In genomic region chr6:11322252-11322885, GRCh38 we compare ENCODE assay signal across 1 cellular context.
TF ChIP-seq lines count a peak whose summit lies in the region.

No MANE protein-coding gene starts in this region.

TF ChIP-seq in GM12878, 131 proteins besides CTCF, POLR2A, EP300 and RAD21 (continued from another document and continues in another):
- TF ChIP-seq NKRF (conservative IDR thresholded peaks at IDR 0.05): no peak
- no peak for TF ChIP-seq SUZ12 (IDR thresholded peaks at IDR 0.05; ENCODE audit: unreplicated experiment)
- no peak for TF ChIP-seq FOS (IDR thresholded peaks at IDR 0.05; ENCODE audit: borderline replicate concordance, extremely low read depth, insufficient read length)
- TF ChIP-seq IRF5 (IDR thresholded peaks at IDR 0.05; ENCODE audit: borderline replicate concordance): no peak
- TF ChIP-seq MEF2B (IDR thresholded peaks at IDR 0.05; ENCODE audit: partially characterized antibody, poor library complexity, severe bottlenecking): no peak
- TF ChIP-seq NBN (IDR thresholded peaks at IDR 0.05): no peak
- TF ChIP-seq KAT2A (conservative IDR thresholded peaks at IDR 0.05; ENCODE audit: control insufficient read depth, low read depth, low read length): no peak
- no peak for TF ChIP-seq ASH2L (IDR thresholded peaks at IDR 0.05; ENCODE audit: borderline replicate concordance, low read depth)
- TF ChIP-seq PAX8 (IDR thresholded peaks at IDR 0.05): no peak
- TF ChIP-seq MAX (IDR thresholded peaks at IDR 0.05; ENCODE audit: low read depth, low read length): 0 out of 2 replicates have a peak, but pooled peaks have one; percentile 13
- TF ChIP-seq TCF12 (IDR thresholded peaks at IDR 0.05; ENCODE audit: low read depth, low read length): no peak
- TF ChIP-seq MEF2A (IDR thresholded peaks at IDR 0.05; ENCODE audit: insufficient read depth, low read depth, low read length): 0 out of 2 replicates have a peak, but pooled peaks have one; percentile 22
- no peak for TF ChIP-seq HDGF (IDR thresholded peaks at IDR 0.05)
- peak; percentile 58 for TF ChIP-seq RUNX3 (IDR thresholded peaks at IDR 0.05; ENCODE audit: low read length)
- no peak for TF ChIP-seq RELB (IDR thresholded peaks at IDR 0.05; ENCODE audit: low read depth)
- TF ChIP-seq STAT1 (conservative IDR thresholded peaks at IDR 0.05): no peak
- TF ChIP-seq MTA2 (IDR thresholded peaks at IDR 0.05; ENCODE audit: low read depth): peak; percentile 16; the same call in 1 of the 2 replicates
- TF ChIP-seq WRNIP1 (IDR thresholded peaks at IDR 0.05; ENCODE audit: borderline replicate concordance, low read depth, low read length): no peak
- no peak for TF ChIP-seq YBX1 (IDR thresholded peaks at IDR 0.05)
- no peak for TF ChIP-seq EZH2 (IDR thresholded peaks at IDR 0.05; ENCODE audit: borderline replicate concordance, control insufficient read depth, low read depth, low read length)
- no peak for TF ChIP-seq BRCA1 (IDR thresholded peaks at IDR 0.05; ENCODE audit: low read depth, low read length)
- TF ChIP-seq NFIC (IDR thresholded peaks at IDR 0.05; ENCODE audit: low read depth, low read length): peak; percentile 69; the same call in 1 of the 2 replicates
- peak in 1 of 2 experiments; percentile 69; a peak in 1 of 4 replicates for TF ChIP-seq ETV6 (conservative IDR thresholded peaks at IDR 0.05 in 1 of 2, IDR thresholded peaks at IDR 0.05 in 1 of 2; ENCODE audit: borderline replicate concordance in 1 of 2, low read depth in 1 of 2)
- TF ChIP-seq PBX3 (IDR thresholded peaks at IDR 0.05; ENCODE audit: insufficient replicate concordance, low read depth, low read length): no peak
- TF ChIP-seq E2F4 (IDR thresholded peaks at IDR 0.05; ENCODE audit: low read depth, low read length): no peak
- no peak for TF ChIP-seq REST (IDR thresholded peaks at IDR 0.05; ENCODE audit: low read depth, low read length)
- peak; percentile 87 for TF ChIP-seq EED (IDR thresholded peaks at IDR 0.05; ENCODE audit: low read depth)
- TF ChIP-seq IRF4 (IDR thresholded peaks at IDR 0.05; ENCODE audit: low read depth, low read length): peak; percentile 89
- no peak for TF ChIP-seq TAF1 (IDR thresholded peaks at IDR 0.05; ENCODE audit: borderline replicate concordance, low read depth, low read length)
- no peak for TF ChIP-seq ZBED1 (IDR thresholded peaks at IDR 0.05; ENCODE audit: borderline replicate concordance)
- TF ChIP-seq HDAC2 (IDR thresholded peaks at IDR 0.05): no peak
- no peak for TF ChIP-seq PKNOX1 (IDR thresholded peaks at IDR 0.05)
- TF ChIP-seq CHD4 (IDR thresholded peaks at IDR 0.05): no peak
- no peak for TF ChIP-seq POLR2AphosphoS2 (IDR thresholded peaks at IDR 0.05; ENCODE audit: low read depth, low read length)
- no peak for TF ChIP-seq HSF1 (IDR thresholded peaks at IDR 0.05; ENCODE audit: low read depth, low read length)
- no peak for TF ChIP-seq FOXK2 (IDR thresholded peaks at IDR 0.05)
- TF ChIP-seq ESRRA (IDR thresholded peaks at IDR 0.05; ENCODE audit: low read length): no peak
- no peak for TF ChIP-seq LARP7 (IDR thresholded peaks at IDR 0.05)
- no peak for TF ChIP-seq ZZZ3 (IDR thresholded peaks at IDR 0.05; ENCODE audit: control insufficient read depth, insufficient read length, low read depth)
- no peak for TF ChIP-seq NFXL1 (IDR thresholded peaks at IDR 0.05; ENCODE audit: borderline replicate concordance)
- TF ChIP-seq IRF3 (IDR thresholded peaks at IDR 0.05): no peak
- no peak; the same call in 1 of the 2 replicates for TF ChIP-seq JUND (IDR thresholded peaks at IDR 0.05; ENCODE audit: low read depth, low read length)
- no peak for TF ChIP-seq RCOR1 (conservative IDR thresholded peaks at IDR 0.05; ENCODE audit: low read depth, low read length)
- TF ChIP-seq CREB1 (IDR thresholded peaks at IDR 0.05; ENCODE audit: low read depth): peak; percentile 79
- TF ChIP-seq KLF5 (IDR thresholded peaks at IDR 0.05; ENCODE audit: partially characterized antibody): no peak
- no peak for TF ChIP-seq ZBTB33 (IDR thresholded peaks at IDR 0.05)
